Comparison of ENCODE assay signal across 9 cellular contexts in genomic region chr17:72419866-72420774, GRCh38.
DNase-seq lines count a peak whose midpoint lies in the region; ATAC-seq and TF ChIP-seq lines count a peak whose summit lies in the region.
"Had no signal": no experiment of that assay in that cellular context is flagged by ENCODE, and none has a peak within 500 bp of the region (broad histone marks: within the 10 kb centered on the region; RNA-seq: fewer than 3 reads in every experiment).

No MANE protein-coding gene starts in this region.

- H3K36me3 ChIP-seq in right atrium auricular region: no peaks in the 10 kb centered on the region
- H3K36me3 ChIP-seq: neutrophil had no signal

- peak; percentile 52 for DNase-seq in Ammon's horn (ENCODE audit: low spot score)
- DNase-seq in right atrium auricular region (ENCODE audit: low spot score): no peak
- DNase-seq in NCI-H2081 treated with DMSO at 0.1 percent for 48 hours (lab: John Stamatoyannopoulos, UW): no peak
- DNase-seq in activated CD4-positive, alpha-beta T cell treated with anti-CD3 and anti-CD28 coated beads for 1 hour: no peak
- DNase-seq in activated CD4-positive, CD25-positive, alpha-beta regulatory T cell (lab: John Stamatoyannopoulos, UW): no peak

- peaks cover 10 to 26% of the 10 kb centered on the region in 2 donors for H3K9me3 ChIP-seq in right atrium auricular region
- H3K9me3 ChIP-seq: neutrophil had no signal

- H3K4me1 ChIP-seq in right atrium auricular region: peaks cover 0 to 5% of the 10 kb centered on the region in 2 donors

- peak overlapping the region; percentile 23 for H3K27ac ChIP-seq in cingulate gyrus (ENCODE audit: low read depth, low read length)
- no peak overlapping the region for H3K27ac ChIP-seq in right atrium auricular region
- H3K27ac ChIP-seq: neutrophil had no signal

- no peak for TF ChIP-seq CTCF in right atrium auricular region (IDR thresholded peaks at IDR 0.05)

- no peak overlapping the region for H3K4me3 ChIP-seq in right atrium auricular region

- peak; percentile 40 for ATAC-seq in GM19372 (IDR thresholded peaks at IDR 0.05; ENCODE audit: low read depth, unreplicated experiment)
- peak; percentile 39 for ATAC-seq in HG03196 (IDR thresholded peaks at IDR 0.05; ENCODE audit: unreplicated experiment)

- no peaks in the 10 kb centered on the region for H3K27me3 ChIP-seq in right atrium auricular region
- H3K27me3 ChIP-seq: neutrophil had no signal
